15 cellular contexts compared by ENCODE assay signal in genomic region chr18:48049757-48050156, GRCh38.
"Had no signal": no experiment of that assay in that cellular context is flagged by ENCODE, and none has a peak within 500 bp of the region (broad histone marks: within the 10 kb centered on the region; RNA-seq: fewer than 3 reads in every experiment).

No MANE protein-coding gene starts in this region.

- H3K36me3 ChIP-seq: gastrocnemius medialis, sigmoid colon had no signal

- H3K4me3 ChIP-seq: gastrocnemius medialis, hepatocyte, lung, sigmoid colon, testis had no signal

- H3K36me3 Mint-ChIP-seq: activated naive CD8-positive, alpha-beta T cell treated with anti-CD3 and anti-CD28 coated beads, Interleukin-2, amount 10 ng/mL, durations not matched to agents 7 days and 5 days had no signal

- H3K27ac Mint-ChIP-seq: activated naive CD8-positive, alpha-beta T cell treated with anti-CD3 and anti-CD28 coated beads, Interleukin-2, amount 10 ng/mL, durations not matched to agents 7 days and 5 days; stimulated activated naive CD8-positive, alpha-beta T cell treated with anti-CD3 and anti-CD28 coated beads, Interleukin-15, Interleukin-2, amounts not matched to agents 100 ng/mL and 50 ng/mL, for 24 hours; T-helper 2 cell treated with Interferon-gamma antibody and Interleukin-4, amounts not matched to agents 5 μg/mL and 100 μg/mL, for 36 hours had no signal

- H3K27me3 ChIP-seq: gastrocnemius medialis, hepatocyte, testis had no signal

- H3K4me3 Mint-ChIP-seq: activated naive CD8-positive, alpha-beta T cell treated with anti-CD3 and anti-CD28 coated beads, Interleukin-2, amount 10 ng/mL, durations not matched to agents 7 days and 5 days; activated T-cell treated with anti-CD3 and anti-CD28 coated beads, Interleukin-2, amount 50 U/mL, for 4 hours; nephron; stimulated activated naive CD8-positive, alpha-beta T cell treated with anti-CD3 and anti-CD28 coated beads, Interleukin-15, Interleukin-2, amounts not matched to agents 100 ng/mL and 50 ng/mL, for 24 hours; T-helper 2 cell treated with Interferon-gamma antibody and Interleukin-4, amounts not matched to agents 5 μg/mL and 100 μg/mL, for 36 hours had no signal

- DNase-seq: activated CD4-positive, alpha-beta T cell treated with anti-CD3 and anti-CD28 coated beads for 1 hour; activated CD4-positive, alpha-beta T cell treated with anti-CD3 and anti-CD28 coated beads, Interleukin-2, amount 50 U/mL, for 48 hours; activated naive CD8-positive, alpha-beta T cell treated with anti-CD3 and anti-CD28 coated beads, Interleukin-2, amount 10 ng/mL, durations not matched to agents 7 days and 5 days; activated T-cell treated with anti-CD3 and anti-CD28 coated beads, Interleukin-2, amount 50 U/mL, for 4 hours; gastrocnemius medialis; kidney glomerular epithelial cell; sigmoid colon; stimulated activated CD4-positive, alpha-beta T cell treated with anti-CD3 and anti-CD28 coated beads, Interleukin-2, amount 100 ng/mL, for 48 hours; testis had no signal

- FAIRE-seq: urothelium cell line had no signal

- ATAC-seq: activated T-cell treated with anti-CD3 and anti-CD28 coated beads, Interleukin-2, amount 50 U/mL, for 4 hours; gastrocnemius medialis had no signal

- H3K27ac ChIP-seq: gastrocnemius medialis, hepatocyte, sigmoid colon, testis had no signal

- H3K4me1 ChIP-seq: gastrocnemius medialis, sigmoid colon had no signal

- H3K4me1 Mint-ChIP-seq: activated naive CD8-positive, alpha-beta T cell treated with anti-CD3 and anti-CD28 coated beads, Interleukin-2, amount 10 ng/mL, durations not matched to agents 7 days and 5 days had no signal

- H3K9me3 ChIP-seq: gastrocnemius medialis, sigmoid colon, testis had no signal
